In genomic region chr3:55826731-55827496, GRCh38 we compare ENCODE assay signal across 22 cellular contexts.
DNase-seq lines count a peak whose midpoint lies in the region; ATAC-seq and TF ChIP-seq lines count a peak whose summit lies in the region.
"Had no signal": no experiment of that assay in that cellular context is flagged by ENCODE, and none has a peak within 500 bp of the region (broad histone marks: within the 10 kb centered on the region; RNA-seq: fewer than 3 reads in every experiment).

No MANE protein-coding gene starts in this region.

- CTCF ChIA-PET in activated CD8-positive, alpha-beta T cell treated with anti-CD3 and anti-CD28 coated beads for 36 hours (lab: Charles Lee) = no interaction called here
- CTCF ChIA-PET in activated CD8-positive, alpha-beta T cell treated with anti-CD3 and anti-CD28 coated beads, Interleukin-2, amount 10 ng/mL, durations not matched to agents 7 days and 5 days (lab: Charles Lee) = no interaction called here

- intact Hi-C loops in activated CD8-positive, alpha-beta T cell treated with anti-CD3 and anti-CD28 coated beads for 36 hours (cut with micrococcal nuclease) = no loop called here
- intact Hi-C loops in thyroid gland (cut with DNase I) = no loop called here
- intact Hi-C loops in posterior vena cava (cut with DNase I) = no loop called here

- H3K27me3 ChIP-seq in thyroid gland (no peaks in the 10 kb centered on the region), Karpas-422 (ENCODE audit: low read length) (no peaks in the 10 kb centered on the region)
- H3K27me3 ChIP-seq: esophagus squamous epithelium, ovary, SJCRH30 had no signal

- no peaks in the 10 kb centered on the region for H3K4me1 Mint-ChIP-seq in activated CD8-positive, alpha-beta T cell treated with anti-CD3 and anti-CD28 coated beads for 36 hours (ENCODE audit: low read depth)
- H3K4me1 Mint-ChIP-seq in activated CD8-positive, alpha-beta T cell treated with anti-CD3 and anti-CD28 coated beads, Interleukin-2, amount 10 ng/mL, durations not matched to agents 7 days and 5 days (ENCODE audit: low read depth) = no peaks in the 10 kb centered on the region

- H3K9me3 ChIP-seq in thyroid gland = no peaks in the 10 kb centered on the region
- no peaks in the 10 kb centered on the region for H3K9me3 ChIP-seq in Karpas-422 (ENCODE audit: low read length)
- H3K9me3 ChIP-seq: esophagus squamous epithelium, ovary, SJCRH30 had no signal

- H4K20me1 ChIP-seq in Karpas-422 (ENCODE audit: insufficient read depth, low read depth, low read length) = no peaks in the 10 kb centered on the region

- peak; percentile 34 for TF ChIP-seq CTCF in activated CD8-positive, alpha-beta T cell treated with anti-CD3 and anti-CD28 coated beads for 36 hours (IDR thresholded peaks at IDR 0.05)
- TF ChIP-seq CTCF in astrocyte of the cerebellum (IDR thresholded peaks at IDR 0.05; ENCODE audit: low read depth, low read length, missing control alignments) (no peak), fibroblast of the aortic adventitia (IDR thresholded peaks at IDR 0.05; ENCODE audit: insufficient read depth, low read length) (no peak), thyroid gland (IDR thresholded peaks at IDR 0.05) (no peak)

- no peak overlapping the region for H2AFZ ChIP-seq in Karpas-422 (ENCODE audit: low read length)

- ATAC-seq in activated CD8-positive, alpha-beta T cell treated with anti-CD3 and anti-CD28 coated beads for 36 hours = no peak
- no peak for ATAC-seq in activated CD8-positive, alpha-beta T cell treated with anti-CD3 and anti-CD28 coated beads, Interleukin-2, amount 10 ng/mL, durations not matched to agents 7 days and 5 days
- ATAC-seq: HepG2 had no signal

- no peaks in the 10 kb centered on the region for H3K79me2 ChIP-seq in Karpas-422 (ENCODE audit: low read length)

- peak overlapping the region in 1 of 3 donors; percentile 18 for H3K27ac ChIP-seq in thyroid gland
- H3K27ac ChIP-seq in Karpas-422 (ENCODE audit: low read length) = no peak overlapping the region
- H3K27ac ChIP-seq: C4-2B, esophagus squamous epithelium, ovary, SJCRH30 had no signal

- H3K9me3 Mint-ChIP-seq in activated CD8-positive, alpha-beta T cell treated with anti-CD3 and anti-CD28 coated beads for 36 hours = no peaks in the 10 kb centered on the region
- peaks cover 4% of the 10 kb centered on the region for H3K9me3 Mint-ChIP-seq in activated CD8-positive, alpha-beta T cell treated with anti-CD3 and anti-CD28 coated beads, Interleukin-2, amount 10 ng/mL, durations not matched to agents 7 days and 5 days (ENCODE audit: insufficient read depth)

- no peak overlapping the region for H3K9ac ChIP-seq in Karpas-422 (ENCODE audit: low read length)

- no peaks in the 10 kb centered on the region for H3K36me3 Mint-ChIP-seq in activated CD8-positive, alpha-beta T cell treated with anti-CD3 and anti-CD28 coated beads for 36 hours (ENCODE audit: low read depth)
- H3K36me3 Mint-ChIP-seq in activated CD8-positive, alpha-beta T cell treated with anti-CD3 and anti-CD28 coated beads, Interleukin-2, amount 10 ng/mL, durations not matched to agents 7 days and 5 days (ENCODE audit: low read depth) = no peaks in the 10 kb centered on the region

- TF ChIP-seq POLR2A in thyroid gland (IDR thresholded peaks at IDR 0.05) = no peak

- WGBS in thyroid gland, 2 donors = 38 to 40% methylated on average over 6 of the region's 6 CpGs

- H3K27ac Mint-ChIP-seq in activated CD8-positive, alpha-beta T cell treated with anti-CD3 and anti-CD28 coated beads for 36 hours = no peak overlapping the region
- H3K27ac Mint-ChIP-seq in activated CD8-positive, alpha-beta T cell treated with anti-CD3 and anti-CD28 coated beads, Interleukin-2, amount 10 ng/mL, durations not matched to agents 7 days and 5 days = no peak overlapping the region
- H3K27ac Mint-ChIP-seq: brain had no signal

- no peak overlapping the region for H3K4me3 Mint-ChIP-seq in activated CD8-positive, alpha-beta T cell treated with anti-CD3 and anti-CD28 coated beads for 36 hours
- no peak overlapping the region for H3K4me3 Mint-ChIP-seq in activated CD8-positive, alpha-beta T cell treated with anti-CD3 and anti-CD28 coated beads, Interleukin-2, amount 10 ng/mL, durations not matched to agents 7 days and 5 days
- H3K4me3 Mint-ChIP-seq: brain had no signal

- H3K4me1 ChIP-seq in thyroid gland = peaks cover 13 to 15% of the 10 kb centered on the region in 2 donors
- H3K4me1 ChIP-seq in Karpas-422 (ENCODE audit: low read length) = no peaks in the 10 kb centered on the region
- H3K4me1 ChIP-seq: SJCRH30 had no signal

- no peaks in the 10 kb centered on the region for H3K27me3 Mint-ChIP-seq in activated CD8-positive, alpha-beta T cell treated with anti-CD3 and anti-CD28 coated beads for 36 hours
- H3K27me3 Mint-ChIP-seq in activated CD8-positive, alpha-beta T cell treated with anti-CD3 and anti-CD28 coated beads, Interleukin-2, amount 10 ng/mL, durations not matched to agents 7 days and 5 days (ENCODE audit: low read depth) = no peaks in the 10 kb centered on the region
- H3K27me3 Mint-ChIP-seq: brain had no signal

- H3K4me2 ChIP-seq in Karpas-422 (ENCODE audit: low read depth, low read length, poor library complexity, severe bottlenecking) = no peak overlapping the region

- no peaks in the 10 kb centered on the region for H3K9me2 ChIP-seq in Karpas-422 (replicated peaks; ENCODE audit: insufficient read depth, low read length)

- DNase-seq in activated CD8-positive, alpha-beta T cell treated with anti-CD3 and anti-CD28 coated beads for 36 hours = no peak
- no peak for DNase-seq in activated CD8-positive, alpha-beta T cell treated with anti-CD3 and anti-CD28 coated beads, Interleukin-2, amount 10 ng/mL, durations not matched to agents 7 days and 5 days
- DNase-seq in astrocyte of the cerebellum (ENCODE audit: low read depth) (peak; percentile 27), fibroblast of the aortic adventitia (ENCODE audit: low read depth) (peak; percentile 4), thyroid gland (peak; percentile 58 to 64), cerebellar nuclear complex (lab: John Stamatoyannopoulos, UW) (no peak), posterior vena cava (ENCODE audit: low spot score) (no peak), Karpas-422 (no peak)
- DNase-seq: 8988T; activated CD4-positive, CD25-positive, alpha-beta regulatory T cell treated with anti-CD3 and anti-CD28 coated beads, Interleukin-2, amount 50 U/mL, for 72 hours; activated CD8-positive, alpha-beta memory T cell treated with anti-CD3 and anti-CD28 coated beads, Interleukin-2, amount 50 U/mL, for 48 hours; activated naive CD4-positive, alpha-beta T cell treated with Interleukin-2 at 50 U/mL for 16 hours; DMS153; esophagus squamous epithelium; NCI-H187 treated with DMSO at 0.1 percent for 48 hours; NCI-H510A treated with DMSO at 0.1 percent for 48 hours; ovary; SJCRH30; T-helper 9 cell had no signal

- POLR2A ChIA-PET in activated CD8-positive, alpha-beta T cell treated with anti-CD3 and anti-CD28 coated beads for 36 hours (lab: Charles Lee) = no interaction called here
- POLR2A ChIA-PET in activated CD8-positive, alpha-beta T cell treated with anti-CD3 and anti-CD28 coated beads, Interleukin-2, amount 10 ng/mL, durations not matched to agents 7 days and 5 days (lab: Charles Lee) = no interaction called here

- H3K4me3 ChIP-seq in astrocyte of the cerebellum (ENCODE audit: low read depth, low read length) (no peak overlapping the region), fibroblast of the aortic adventitia (ENCODE audit: low read depth, low read length) (no peak overlapping the region), thyroid gland (replicated peaks in 1 of 3) (no peak overlapping the region), Karpas-422 (ENCODE audit: low read length) (no peak overlapping the region)
- H3K4me3 ChIP-seq: esophagus squamous epithelium, ovary, SJCRH30 had no signal

- in situ Hi-C loops in astrocyte of the cerebellum (cut with HindIII; ENCODE audit: low sequenced_read_pairs) = no loop called here

- H3K36me3 ChIP-seq in thyroid gland (no peaks in the 10 kb centered on the region), Karpas-422 (ENCODE audit: insufficient read depth, low read length) (no peaks in the 10 kb centered on the region)
- H3K36me3 ChIP-seq: esophagus squamous epithelium, ovary, SJCRH30 had no signal

Comparison
In these comparisons a context has a peak if more than half of its experiments do, and no peak if none do; other contexts are left out.
1. DNase-seq: peak in astrocyte of the cerebellum (single experiment), fibroblast of the aortic adventitia (single experiment) and thyroid gland (2 of 2); none in activated CD8-positive, alpha-beta T cell treated with anti-CD3 and anti-CD28 coated beads for 36 hours (single experiment), activated CD8-positive, alpha-beta T cell treated with anti-CD3 and anti-CD28 coated beads, Interleukin-2, amount 10 ng/mL, durations not matched to agents 7 days and 5 days (single experiment), cerebellar nuclear complex (0 of 2), posterior vena cava (single experiment) and Karpas-422 (single experiment).